In genomic region chr15:67321352-67321751, GRCh38 we compare ENCODE assay signal across 22 cellular contexts.
A peak's percentile ranks its signal among the peaks of the same experiment; 100 is the strongest.
DNase-seq lines count a peak whose midpoint lies in the region; ATAC-seq and TF ChIP-seq lines count a peak whose summit lies in the region.
"Had no signal": no experiment of that assay in that cellular context is flagged by ENCODE, and none has a peak within 500 bp of the region (broad histone marks: within the 10 kb centered on the region; RNA-seq: fewer than 3 reads in every experiment).

No MANE protein-coding gene starts in this region.

- no peak overlapping the region for H2BK5ac ChIP-seq in mesendoderm (ENCODE audit: low read length)

- H4K5ac ChIP-seq in mesendoderm (ENCODE audit: low read length) = no peak overlapping the region

- H3K79me2 ChIP-seq in mesendoderm (ENCODE audit: control insufficient read depth, insufficient read depth, low read length) = no peaks in the 10 kb centered on the region
- no peaks in the 10 kb centered on the region for H3K79me2 ChIP-seq in PC-3 (ENCODE audit: low read length)

- H3K18ac ChIP-seq in mesendoderm (ENCODE audit: low read length) = no peak overlapping the region

- H3K9me2 ChIP-seq in PC-3 (replicated peaks; ENCODE audit: low read length) = no peaks in the 10 kb centered on the region

- no peaks in the 10 kb centered on the region for H3K9me3 ChIP-seq in PC-3 (ENCODE audit: low read length)
- H3K9me3 ChIP-seq in body of pancreas = no peaks in the 10 kb centered on the region
- H3K9me3 ChIP-seq: BE2C had no signal

- H3K27ac ChIP-seq in mesendoderm (ENCODE audit: low read depth, low read length) = no peak overlapping the region
- no peak overlapping the region for H3K27ac ChIP-seq in PC-3 (ENCODE audit: low read length)
- no peak overlapping the region for H3K27ac ChIP-seq in body of pancreas
- H3K27ac ChIP-seq: BLaER1 had no signal

- H2AFZ ChIP-seq in PC-3 (ENCODE audit: low read length) = no peak overlapping the region

- H3K4me1 ChIP-seq in mesendoderm (ENCODE audit: control insufficient read depth, low read depth, low read length) (no peaks in the 10 kb centered on the region), PC-3 (ENCODE audit: insufficient read depth, low read length) (no peaks in the 10 kb centered on the region), body of pancreas (no peaks in the 10 kb centered on the region)
- H3K4me1 ChIP-seq: BE2C, BLaER1 had no signal

- H2BK15ac ChIP-seq in mesendoderm (replicated peaks; ENCODE audit: low read depth) = no peak overlapping the region

- POLR2A ChIA-PET in activated CD8-positive, alpha-beta T cell treated with anti-CD3 and anti-CD28 coated beads for 36 hours (lab: Charles Lee) = no interaction called here
- POLR2A ChIA-PET in activated CD8-positive, alpha-beta T cell treated with anti-CD3 and anti-CD28 coated beads, Interleukin-2, amount 10 ng/mL, durations not matched to agents 7 days and 5 days (lab: Charles Lee) = no interaction called here
- POLR2A ChIA-PET in WTC11 (lab: Charles Lee) (no interaction called here), PC-3 (lab: Charles Lee; ENCODE audit: unreplicated experiment) (no interaction called here)

- H4K20me1 ChIP-seq in PC-3 (ENCODE audit: low read length) = no peaks in the 10 kb centered on the region
- H4K20me1 ChIP-seq: BLaER1 had no signal

- peaks cover 4% of the 10 kb centered on the region for H3K27me3 Mint-ChIP-seq in activated CD8-positive, alpha-beta T cell treated with anti-CD3 and anti-CD28 coated beads for 36 hours
- H3K27me3 Mint-ChIP-seq in activated CD8-positive, alpha-beta T cell treated with anti-CD3 and anti-CD28 coated beads, Interleukin-2, amount 10 ng/mL, durations not matched to agents 7 days and 5 days (ENCODE audit: low read depth) = peaks cover 31% of the 10 kb centered on the region
- no peaks in the 10 kb centered on the region; the same call in 1 of the 2 replicates for H3K27me3 Mint-ChIP-seq in WTC11 (ENCODE audit: low read depth)
- no peaks in the 10 kb centered on the region for H3K27me3 Mint-ChIP-seq in progenitor cell of endocrine pancreas

- no peak overlapping the region for H3K27ac Mint-ChIP-seq in activated CD8-positive, alpha-beta T cell treated with anti-CD3 and anti-CD28 coated beads for 36 hours
- no peak overlapping the region for H3K27ac Mint-ChIP-seq in activated CD8-positive, alpha-beta T cell treated with anti-CD3 and anti-CD28 coated beads, Interleukin-2, amount 10 ng/mL, durations not matched to agents 7 days and 5 days
- H3K27ac Mint-ChIP-seq in WTC11 (no peak overlapping the region), progenitor cell of endocrine pancreas (peak overlapping the region; percentile 71)
- H3K27ac Mint-ChIP-seq: CD14-positive monocyte; CD4-positive, CD25-positive, alpha-beta regulatory T cell had no signal

- H3K36me3 Mint-ChIP-seq in activated CD8-positive, alpha-beta T cell treated with anti-CD3 and anti-CD28 coated beads for 36 hours (ENCODE audit: low read depth) = no peaks in the 10 kb centered on the region
- H3K36me3 Mint-ChIP-seq in activated CD8-positive, alpha-beta T cell treated with anti-CD3 and anti-CD28 coated beads, Interleukin-2, amount 10 ng/mL, durations not matched to agents 7 days and 5 days (ENCODE audit: low read depth) = no peaks in the 10 kb centered on the region
- H3K36me3 Mint-ChIP-seq in WTC11 (peaks cover 10% of the 10 kb centered on the region), progenitor cell of endocrine pancreas (ENCODE audit: insufficient read depth) (peaks cover 2% of the 10 kb centered on the region)
- H3K36me3 Mint-ChIP-seq: CD14-positive monocyte; CD8-positive, alpha-beta memory T cell had no signal

- peak; percentile 14 for TF ChIP-seq CTCF in activated CD8-positive, alpha-beta T cell treated with anti-CD3 and anti-CD28 coated beads for 36 hours (IDR thresholded peaks at IDR 0.05)
- TF ChIP-seq CTCF in WTC11 (IDR thresholded peaks at IDR 0.05) = no peak
- TF ChIP-seq CTCF in progenitor cell of endocrine pancreas (IDR thresholded peaks at IDR 0.05; ENCODE audit: unreplicated experiment) = no peak
- TF ChIP-seq CTCF in PC-3 (conservative IDR thresholded peaks at IDR 0.05; ENCODE audit: low read depth, low read length) = no peak
- no peak for TF ChIP-seq CTCF in body of pancreas (IDR thresholded peaks at IDR 0.05)

- no peak overlapping the region for H3K9ac ChIP-seq in mesendoderm (ENCODE audit: low read length)
- H3K9ac ChIP-seq in PC-3 (ENCODE audit: low read length) = no peak overlapping the region
- H3K9ac ChIP-seq: BLaER1 had no signal

- intact Hi-C loops in activated CD8-positive, alpha-beta T cell treated with anti-CD3 and anti-CD28 coated beads for 36 hours (cut with micrococcal nuclease) = no loop called here
- intact Hi-C loops in PC-3 (cut with micrococcal nuclease) = no loop called here
- intact Hi-C loops in body of pancreas (cut with DNase I) = no loop called here

- CTCF ChIA-PET in activated CD8-positive, alpha-beta T cell treated with anti-CD3 and anti-CD28 coated beads for 36 hours (lab: Charles Lee) = interaction anchor here (0.9 to 1.0 kb wide), 2 partner anchors 10 to 30 kb away, joined by 3 read pairs; no protein-coding TSS in a partner anchor
- CTCF ChIA-PET in activated CD8-positive, alpha-beta T cell treated with anti-CD3 and anti-CD28 coated beads, Interleukin-2, amount 10 ng/mL, durations not matched to agents 7 days and 5 days (lab: Charles Lee) = interaction anchor here (0.6 to 1.6 kb wide), 3 partner anchors 17 to 140 kb away, joined by 3 to 4 read pairs (median 4); no protein-coding TSS in a partner anchor
- CTCF ChIA-PET in WTC11 (lab: Charles Lee) (interaction anchor here (0.7 kb wide), 1 partner anchor 1029 kb away, joined by 4 read pairs; no protein-coding TSS in a partner anchor), PC-3 (lab: Charles Lee) (no interaction called here)

- no peak overlapping the region for H3K4ac ChIP-seq in mesendoderm (ENCODE audit: low read depth, low read length)

- H3K4me3 ChIP-seq in mesendoderm (ENCODE audit: low read length) (no peak overlapping the region), PC-3 (ENCODE audit: low read length) (no peak overlapping the region), body of pancreas (no peak overlapping the region)
- H3K4me3 ChIP-seq: BLaER1 had no signal

- H3K36me3 ChIP-seq in mesendoderm (ENCODE audit: control insufficient read depth, insufficient read depth, low read length) (no peaks in the 10 kb centered on the region), PC-3 (ENCODE audit: low read depth, low read length) (no peaks in the 10 kb centered on the region), body of pancreas (replicated peaks in 1 of 2; ENCODE audit: insufficient read depth in 1 of 2, low read depth in 2 of 2) (no peaks in the 10 kb centered on the region)
- H3K36me3 ChIP-seq: BE2C, BLaER1 had no signal

- H3K23ac ChIP-seq in mesendoderm (ENCODE audit: low read length) = no peak overlapping the region

- H3K4me3 Mint-ChIP-seq in activated CD8-positive, alpha-beta T cell treated with anti-CD3 and anti-CD28 coated beads for 36 hours = no peak overlapping the region
- H3K4me3 Mint-ChIP-seq in activated CD8-positive, alpha-beta T cell treated with anti-CD3 and anti-CD28 coated beads, Interleukin-2, amount 10 ng/mL, durations not matched to agents 7 days and 5 days = no peak overlapping the region
- H3K4me3 Mint-ChIP-seq in WTC11 (no peak overlapping the region), progenitor cell of endocrine pancreas (ENCODE audit: low read depth) (no peak overlapping the region)
- H3K4me3 Mint-ChIP-seq: CD4-positive, alpha-beta memory T cell; CD4-positive, CD25-positive, alpha-beta regulatory T cell; CD8-positive, alpha-beta memory T cell had no signal

- no peak for DNase-seq in activated CD8-positive, alpha-beta T cell treated with anti-CD3 and anti-CD28 coated beads for 36 hours
- no peak for DNase-seq in activated CD8-positive, alpha-beta T cell treated with anti-CD3 and anti-CD28 coated beads, Interleukin-2, amount 10 ng/mL, durations not matched to agents 7 days and 5 days
- no peak for DNase-seq in WTC11 (ENCODE audit: low spot score)
- DNase-seq in mesendoderm = peak; percentile 4
- DNase-seq in progenitor cell of endocrine pancreas (ENCODE audit: low spot score, unreplicated experiment) = no peak
- no peak for DNase-seq in PC-3
- no peak for DNase-seq in body of pancreas
- DNase-seq: 8988T; ACHN; BE2C; C1 segment of cervical spinal cord; CD4-positive, alpha-beta memory T cell; CD4-positive, CD25-positive, alpha-beta regulatory T cell; CD8-positive, alpha-beta memory T cell; COR-L47; DMS 273 treated with DMSO at 0.1 percent for 48 hours; DMS153; DMS79 treated with DMSO at 0.1 percent for 48 hours; GF-D8 had no signal

- H3K4me2 ChIP-seq in mesendoderm (ENCODE audit: low read length) (no peak overlapping the region), PC-3 (ENCODE audit: low read length) (no peak overlapping the region)
- H3K4me2 ChIP-seq: BLaER1 had no signal

- no peaks in the 10 kb centered on the region for H3K27me3 ChIP-seq in mesendoderm (ENCODE audit: insufficient read depth, low read length, poor library complexity)
- no peaks in the 10 kb centered on the region for H3K27me3 ChIP-seq in PC-3 (ENCODE audit: low read length)
- H3K27me3 ChIP-seq in body of pancreas = no peaks in the 10 kb centered on the region
- H3K27me3 ChIP-seq: BE2C, BLaER1 had no signal

- H3F3A ChIP-seq in PC-3 (ENCODE audit: low read length, unreplicated experiment) = no peaks in the 10 kb centered on the region

- TF ChIP-seq POLR2A in body of pancreas (IDR thresholded peaks at IDR 0.05) = no peak

- H4K8ac ChIP-seq in mesendoderm (ENCODE audit: low read depth, low read length) = no peak overlapping the region

- H3K56ac ChIP-seq in mesendoderm (ENCODE audit: low read length) = no peak overlapping the region

- no peak for ATAC-seq in activated CD8-positive, alpha-beta T cell treated with anti-CD3 and anti-CD28 coated beads for 36 hours
- no peak for ATAC-seq in activated CD8-positive, alpha-beta T cell treated with anti-CD3 and anti-CD28 coated beads, Interleukin-2, amount 10 ng/mL, durations not matched to agents 7 days and 5 days
- ATAC-seq in WTC11 (no peak), PC-3 (no peak), GM21515 (IDR thresholded peaks at IDR 0.05; ENCODE audit: unreplicated experiment) (no peak), body of pancreas (no peak)

- no peaks in the 10 kb centered on the region for H3K79me1 ChIP-seq in mesendoderm (ENCODE audit: low read length)

- no peak overlapping the region for H2AK5ac ChIP-seq in mesendoderm (ENCODE audit: low read length)

- H3K4me1 Mint-ChIP-seq in activated CD8-positive, alpha-beta T cell treated with anti-CD3 and anti-CD28 coated beads for 36 hours (ENCODE audit: low read depth) = no peaks in the 10 kb centered on the region
- H3K4me1 Mint-ChIP-seq in activated CD8-positive, alpha-beta T cell treated with anti-CD3 and anti-CD28 coated beads, Interleukin-2, amount 10 ng/mL, durations not matched to agents 7 days and 5 days (ENCODE audit: low read depth) = no peaks in the 10 kb centered on the region
- peaks cover 7% of the 10 kb centered on the region for H3K4me1 Mint-ChIP-seq in WTC11
- H3K4me1 Mint-ChIP-seq in progenitor cell of endocrine pancreas (ENCODE audit: low read depth) = no peaks in the 10 kb centered on the region
- H3K4me1 Mint-ChIP-seq: CD4-positive, alpha-beta memory T cell; CD4-positive, CD25-positive, alpha-beta regulatory T cell; CD8-positive, alpha-beta memory T cell had no signal

- no peaks in the 10 kb centered on the region for H3K9me3 Mint-ChIP-seq in activated CD8-positive, alpha-beta T cell treated with anti-CD3 and anti-CD28 coated beads for 36 hours
- H3K9me3 Mint-ChIP-seq in activated CD8-positive, alpha-beta T cell treated with anti-CD3 and anti-CD28 coated beads, Interleukin-2, amount 10 ng/mL, durations not matched to agents 7 days and 5 days (ENCODE audit: insufficient read depth) = no peaks in the 10 kb centered on the region
- H3K9me3 Mint-ChIP-seq in WTC11 (peaks cover 21% of the 10 kb centered on the region), progenitor cell of endocrine pancreas (ENCODE audit: low read depth) (peaks cover 6% of the 10 kb centered on the region)

- no peak overlapping the region for H2BK120ac ChIP-seq in mesendoderm (ENCODE audit: low read depth, low read length)

- no TSS peak for BruUV-seq in PC-3 (replicated peaks; lab: Mats Ljungman, UMichigan)
